27 cellular contexts compared by ENCODE assay signal in the genomic region with DNA sequence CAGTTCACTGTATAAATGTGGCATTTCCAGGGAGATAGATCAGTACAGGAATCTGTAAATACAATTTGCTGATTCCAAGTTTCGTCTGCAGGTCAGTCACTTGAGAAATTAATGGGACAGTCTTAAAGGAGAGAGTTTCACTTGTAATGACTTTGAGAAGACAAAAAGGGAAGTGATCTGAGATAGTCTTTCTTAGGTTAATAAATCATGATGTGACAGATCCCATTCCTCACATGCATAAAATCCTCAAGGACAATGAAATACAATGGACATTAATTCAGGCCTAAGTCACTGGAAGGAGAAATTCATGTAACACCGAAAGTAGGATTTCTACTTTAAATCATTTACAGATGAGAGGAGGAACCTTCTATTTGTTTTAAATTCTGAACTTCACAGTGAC.
"Had no signal": no experiment of that assay in that cellular context is flagged by ENCODE, and none has a peak within 500 bp of the region (broad histone marks: within the 10 kb centered on the region; RNA-seq: fewer than 3 reads in every experiment).

No MANE protein-coding gene starts in this region.

- DNase-seq: cortex of kidney; effector memory CD8-positive, alpha-beta T cell; erythroblast; esophagus squamous epithelium; hypothalamus; immature natural killer cell; islet precursor cell; kidney glomerular epithelial cell; left colon; left ventricle myocardium superior; lower lobe of right lung; natural killer cell; nucleus accumbens; posterior cingulate gyrus; psoas muscle; right lobe of liver; stimulated activated CD4-positive, alpha-beta T cell treated with anti-CD3 and anti-CD28 coated beads, Interleukin-2, amount 100 ng/mL, for 24 hours; stimulated activated CD4-positive, alpha-beta T cell treated with anti-CD3 and anti-CD28 coated beads, Interleukin-4, amount 100 ng/mL, for 24 hours; stimulated activated naive CD4-positive, alpha-beta T cell treated with Interleukin-2 at 50 U/mL for 16 hours; stomach; thyroid gland; trophoblast cell had no signal

- H3K27me3 ChIP-seq: right lobe of liver, stomach, thyroid gland, vagina had no signal

- H3K4me3 ChIP-seq: esophagus squamous epithelium, lower lobe of right lung, psoas muscle, right lobe of liver, smooth muscle cell, stomach, thyroid gland, vagina had no signal

- H3K4me2 ChIP-seq: smooth muscle cell had no signal

- H3K4me1 ChIP-seq: lower lobe of right lung, psoas muscle, right lobe of liver, stomach, thyroid gland, vagina had no signal

- FAIRE-seq: endometrium, frontal cortex had no signal

- ATAC-seq: effector memory CD8-positive, alpha-beta T cell; left colon; left ventricle myocardium superior; lower lobe of right lung; natural killer cell; psoas muscle; right lobe of liver; stimulated activated effector memory CD8-positive, alpha-beta T cell treated with anti-CD3 and anti-CD28 coated beads, Interleukin-12 subunit alpha, Interleukin-12 subunit beta, amount 100 ng/mL, for 72 hours had no signal

- H3K9me3 ChIP-seq: esophagus squamous epithelium, lower lobe of right lung, psoas muscle, right lobe of liver, stomach, thyroid gland, vagina had no signal

- H3K36me3 ChIP-seq: esophagus squamous epithelium, lower lobe of right lung, right lobe of liver, stomach, thyroid gland, vagina had no signal

- H3K27ac ChIP-seq: esophagus squamous epithelium, lower lobe of right lung, psoas muscle, right lobe of liver, stomach, thyroid gland, vagina had no signal
